ENCODE assay signal across 1 cellular context in genomic region chr5:138937392-138938387, GRCh38.
TF ChIP-seq lines count a peak whose summit lies in the region.

No MANE protein-coding gene starts in this region.

TF ChIP-seq in GM23338, 12 proteins besides CTCF, POLR2A, EP300 and RAD21 (continued from another document):
- TF ChIP-seq, protein P1, sequence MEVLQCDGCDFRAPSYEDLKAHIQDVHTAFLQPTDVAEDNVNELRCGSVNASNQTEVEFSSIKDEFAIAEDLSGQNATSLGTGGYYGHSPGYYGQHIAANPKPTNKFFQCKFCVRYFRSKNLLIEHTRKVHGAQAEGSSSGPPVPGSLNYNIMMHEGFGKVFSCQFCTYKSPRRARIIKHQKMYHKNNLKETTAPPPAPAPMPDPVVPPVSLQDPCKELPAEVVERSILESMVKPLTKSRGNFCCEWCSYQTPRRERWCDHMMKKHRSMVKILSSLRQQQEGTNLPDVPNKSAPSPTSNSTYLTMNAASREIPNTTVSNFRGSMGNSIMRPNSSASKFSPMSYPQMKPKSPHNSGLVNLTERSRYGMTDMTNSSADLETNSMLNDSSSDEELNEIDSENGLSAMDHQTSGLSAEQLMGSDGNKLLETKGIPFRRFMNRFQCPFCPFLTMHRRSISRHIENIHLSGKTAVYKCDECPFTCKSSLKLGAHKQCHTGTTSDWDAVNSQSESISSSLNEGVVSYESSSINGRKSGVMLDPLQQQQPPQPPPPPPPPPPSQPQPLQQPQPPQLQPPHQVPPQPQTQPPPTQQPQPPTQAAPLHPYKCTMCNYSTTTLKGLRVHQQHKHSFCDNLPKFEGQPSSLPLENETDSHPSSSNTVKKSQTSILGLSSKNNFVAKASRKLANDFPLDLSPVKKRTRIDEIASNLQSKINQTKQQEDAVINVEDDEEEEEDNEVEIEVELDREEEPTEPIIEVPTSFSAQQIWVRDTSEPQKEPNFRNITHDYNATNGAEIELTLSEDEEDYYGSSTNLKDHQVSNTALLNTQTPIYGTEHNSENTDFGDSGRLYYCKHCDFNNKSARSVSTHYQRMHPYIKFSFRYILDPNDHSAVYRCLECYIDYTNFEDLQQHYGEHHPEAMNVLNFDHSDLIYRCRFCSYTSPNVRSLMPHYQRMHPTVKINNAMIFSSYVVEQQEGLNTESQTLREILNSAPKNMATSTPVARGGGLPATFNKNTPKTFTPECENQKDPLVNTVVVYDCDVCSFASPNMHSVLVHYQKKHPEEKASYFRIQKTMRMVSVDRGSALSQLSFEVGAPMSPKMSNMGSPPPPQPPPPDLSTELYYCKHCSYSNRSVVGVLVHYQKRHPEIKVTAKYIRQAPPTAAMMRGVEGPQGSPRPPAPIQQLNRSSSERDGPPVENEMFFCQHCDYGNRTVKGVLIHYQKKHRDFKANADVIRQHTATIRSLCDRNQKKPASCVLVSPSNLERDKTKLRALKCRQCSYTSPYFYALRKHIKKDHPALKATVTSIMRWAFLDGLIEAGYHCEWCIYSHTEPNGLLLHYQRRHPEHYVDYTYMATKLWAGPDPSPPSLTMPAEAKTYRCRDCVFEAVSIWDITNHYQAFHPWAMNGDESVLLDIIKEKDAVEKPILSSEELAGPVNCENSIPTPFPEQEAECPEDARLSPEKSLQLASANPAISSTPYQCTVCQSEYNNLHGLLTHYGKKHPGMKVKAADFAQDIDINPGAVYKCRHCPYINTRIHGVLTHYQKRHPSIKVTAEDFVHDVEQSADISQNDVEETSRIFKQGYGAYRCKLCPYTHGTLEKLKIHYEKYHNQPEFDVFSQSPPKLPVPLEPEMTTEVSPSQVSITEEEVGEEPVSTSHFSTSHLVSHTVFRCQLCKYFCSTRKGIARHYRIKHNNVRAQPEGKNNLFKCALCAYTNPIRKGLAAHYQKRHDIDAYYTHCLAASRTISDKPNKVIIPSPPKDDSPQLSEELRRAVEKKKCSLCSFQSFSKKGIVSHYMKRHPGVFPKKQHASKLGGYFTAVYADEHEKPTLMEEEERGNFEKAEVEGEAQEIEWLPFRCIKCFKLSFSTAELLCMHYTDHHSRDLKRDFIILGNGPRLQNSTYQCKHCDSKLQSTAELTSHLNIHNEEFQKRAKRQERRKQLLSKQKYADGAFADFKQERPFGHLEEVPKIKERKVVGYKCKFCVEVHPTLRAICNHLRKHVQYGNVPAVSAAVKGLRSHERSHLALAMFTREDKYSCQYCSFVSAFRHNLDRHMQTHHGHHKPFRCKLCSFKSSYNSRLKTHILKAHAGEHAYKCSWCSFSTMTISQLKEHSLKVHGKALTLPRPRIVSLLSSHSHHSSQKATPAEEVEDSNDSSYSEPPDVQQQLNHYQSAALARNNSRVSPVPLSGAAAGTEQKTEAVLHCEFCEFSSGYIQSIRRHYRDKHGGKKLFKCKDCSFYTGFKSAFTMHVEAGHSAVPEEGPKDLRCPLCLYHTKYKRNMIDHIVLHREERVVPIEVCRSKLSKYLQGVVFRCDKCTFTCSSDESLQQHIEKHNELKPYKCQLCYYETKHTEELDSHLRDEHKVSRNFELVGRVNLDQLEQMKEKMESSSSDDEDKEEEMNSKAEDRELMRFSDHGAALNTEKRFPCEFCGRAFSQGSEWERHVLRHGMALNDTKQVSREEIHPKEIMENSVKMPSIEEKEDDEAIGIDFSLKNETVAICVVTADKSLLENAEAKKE (CRISPR knock-in tag; IDR thresholded peaks at IDR 0.05): no peak
- TF ChIP-seq EZH2 (IDR thresholded peaks at IDR 0.05; ENCODE audit: low read depth, unreplicated experiment): no peak
- no peak for TF ChIP-seq JUNB (IDR thresholded peaks at IDR 0.05; ENCODE audit: unreplicated experiment)
- TF ChIP-seq ZNF331 (CRISPR knock-in tag; IDR thresholded peaks at IDR 0.05; ENCODE audit: low read depth): no peak
- TF ChIP-seq ETS1 (IDR thresholded peaks at IDR 0.05): no peak
